ENCODE assay signal across 12 cellular contexts in genomic region chr9:70587143-70587710, GRCh38.
DNase-seq lines count a peak whose midpoint lies in the region; ATAC-seq and TF ChIP-seq lines count a peak whose summit lies in the region.
"Had no signal": no experiment of that assay in that cellular context is flagged by ENCODE, and none has a peak within 500 bp of the region (broad histone marks: within the 10 kb centered on the region; RNA-seq: fewer than 3 reads in every experiment).

No MANE protein-coding gene starts in this region.

- no peaks in the 10 kb centered on the region for H3K4me1 ChIP-seq in esophagus (ENCODE audit: control insufficient read depth in 2 of 2, insufficient read depth in 2 of 2, low read length in 1 of 2)
- no peaks in the 10 kb centered on the region for H3K4me1 ChIP-seq in mucosa of descending colon (ENCODE audit: low read depth)
- peaks cover 17% of the 10 kb centered on the region for H3K4me1 ChIP-seq in upper lobe of right lung

- H3K9me3 ChIP-seq in esophagus (ENCODE audit: control insufficient read depth in 2 of 2, insufficient read depth in 1 of 2, low read depth in 1 of 2, low read length in 1 of 2) (no peaks in the 10 kb centered on the region), mucosa of descending colon (no peaks in the 10 kb centered on the region), upper lobe of right lung (no peaks in the 10 kb centered on the region)

- H3K36me3 ChIP-seq in esophagus (ENCODE audit: control insufficient read depth in 2 of 2, insufficient read depth in 2 of 2, low read length in 1 of 2) (no peaks in the 10 kb centered on the region), mucosa of descending colon (ENCODE audit: low read depth) (no peaks in the 10 kb centered on the region), upper lobe of right lung (no peaks in the 10 kb centered on the region)

- H3K27ac ChIP-seq in esophagus (ENCODE audit: low read depth in 2 of 2, low read length in 1 of 2) (peak overlapping the region; percentile 67 to 78), upper lobe of right lung (peak overlapping the region; percentile 18)
- H3K27ac ChIP-seq: 22Rv1 had no signal

- WGBS in esophagus, 2 donors: 30 to 37% methylated on average over 3 of the region's 3 CpGs

- TF ChIP-seq CTCF in mucosa of descending colon (IDR thresholded peaks at IDR 0.05) (no peak), upper lobe of right lung (IDR thresholded peaks at IDR 0.05) (no peak)

- H3K4me3 ChIP-seq in esophagus (ENCODE audit: low read depth in 1 of 2, low read length in 2 of 2) (no peak overlapping the region), mucosa of descending colon (no peak overlapping the region), upper lobe of right lung (no peak overlapping the region)

- ATAC-seq in mucosa of descending colon: peak; percentile 31
- ATAC-seq in upper lobe of right lung: peak; percentile 38
- no peak for ATAC-seq in HG02870 (IDR thresholded peaks at IDR 0.05; ENCODE audit: unreplicated experiment)

- peak; percentile 25 for DNase-seq in DMS 273 (lab: John Stamatoyannopoulos, UW; ENCODE audit: unreplicated experiment)
- DNase-seq in DMS 273 treated with DMSO at 0.1 percent for 48 hours (lab: John Stamatoyannopoulos, UW): no peak
- DNase-seq in mucosa of descending colon: no peak
- no peak for DNase-seq in upper lobe of right lung
- DNase-seq in SIG-M5 (lab: John Stamatoyannopoulos, UW): no peak
- DNase-seq in SIG-M5 treated with dmso at 0.1 percent for 504 hours (lab: John Stamatoyannopoulos, UW; ENCODE audit: unreplicated experiment): no peak
- DNase-seq: effector memory CD4-positive, alpha-beta T cell; mesendoderm; NCI-H2107 had no signal

- intact Hi-C loops in mucosa of descending colon (cut with DNase I, micrococcal nuclease) (no loop called here), upper lobe of right lung (cut with DNase I) (loop anchor here (10.0 kb wide), 1 partner anchor 172 kb away; the partner anchor contains the start of gene KLF9)

- H3K27me3 ChIP-seq in esophagus (ENCODE audit: control insufficient read depth in 1 of 2, insufficient read depth in 2 of 2, low read length in 2 of 2) (no peaks in the 10 kb centered on the region), upper lobe of right lung (no peaks in the 10 kb centered on the region)
